Comparison of ENCODE assay signal across 1 cellular context in genomic region chr20:37314617-37315292, GRCh38.
TF ChIP-seq lines count a peak whose summit lies in the region.

No MANE protein-coding gene starts in this region.

TF ChIP-seq in SK-N-SH, 30 proteins besides CTCF, POLR2A, EP300 and RAD21 (continued from another document):
- TF ChIP-seq MAX (IDR thresholded peaks at IDR 0.05; ENCODE audit: low read depth) (no peak), USF2 (IDR thresholded peaks at IDR 0.05; ENCODE audit: borderline replicate concordance, low read depth, low read length) (no peak), SMC3 (IDR thresholded peaks at IDR 0.05; ENCODE audit: low read depth, low read length) (no peak), IRF3 (IDR thresholded peaks at IDR 0.05; ENCODE audit: low read depth, low read length) (no peak), GABPA (IDR thresholded peaks at IDR 0.05; ENCODE audit: low read depth) (no peak), FOSL2 (IDR thresholded peaks at IDR 0.05; ENCODE audit: borderline replicate concordance, low read depth) (no peak), EZH2phosphoT487 (IDR thresholded peaks at IDR 0.05; ENCODE audit: borderline replicate concordance, low read depth) (no peak), PBX3 (IDR thresholded peaks at IDR 0.05) (no peak), TEAD4 (IDR thresholded peaks at IDR 0.05; ENCODE audit: borderline replicate concordance, insufficient read depth) (no peak), ELF1 (IDR thresholded peaks at IDR 0.05) (no peak), MXI1 (IDR thresholded peaks at IDR 0.05; ENCODE audit: low read depth, low read length) (peak; percentile 3; the same call in 1 of the 2 replicates), NFIC (IDR thresholded peaks at IDR 0.05; ENCODE audit: borderline replicate concordance) (no peak), GATA2 (CRISPR knock-in tag; IDR thresholded peaks at IDR 0.05) (peak; percentile 98), MEF2A (IDR thresholded peaks at IDR 0.05; ENCODE audit: borderline replicate concordance, low read depth) (no peak), FOXJ3 (CRISPR knock-in tag; IDR thresholded peaks at IDR 0.05) (peak; percentile 84), TAF1 (IDR thresholded peaks at IDR 0.05; ENCODE audit: borderline replicate concordance, low read depth, low read length) (no peak), FOXM1 (IDR thresholded peaks at IDR 0.05; ENCODE audit: low read depth) (no peak), NRF1 (IDR thresholded peaks at IDR 0.05; ENCODE audit: low read depth, low read length) (no peak)
TF ChIP-seq in SK-N-SH: peak in this region for 6.
